27 cellular contexts compared by ENCODE assay signal in genomic region chr19:35362261-35363000, GRCh38. TPM values are rescaled to one million over a fixed set of nuclear protein-coding genes. Genes with fewer than 3 reads are reported as not detected.
"Had no signal": no experiment of that assay in that cellular context is flagged by ENCODE, and none has a peak within 500 bp of the region (broad histone marks: within the 10 kb centered on the region; RNA-seq: fewer than 3 reads in every experiment).

No MANE protein-coding gene starts in this region.

- FAIRE-seq: small intestine, TTC549 had no signal

- H3K27me3 ChIP-seq: upper lobe of left lung had no signal

- H3K36me3 ChIP-seq: lower lobe of right lung, thoracic aorta, upper lobe of left lung, WERI-Rb-1 had no signal

- H3K4me3 ChIP-seq: lower lobe of right lung, thoracic aorta, upper lobe of left lung had no signal

- H3K9me3 ChIP-seq: lower lobe of right lung, thoracic aorta, upper lobe of left lung had no signal

- ATAC-seq: activated naive CD4-positive, alpha-beta T cell treated with anti-CD3 and anti-CD28 coated beads, Interleukin-2, amount 50 U/mL, for 72 hours; activated T-helper 17 cell treated with anti-CD3 and anti-CD28 coated beads, Interleukin-2, amount 50 U/mL, for 72 hours; left lobe of liver; lower lobe of right lung; sciatic nerve had no signal

- DNase-seq: activated CD4-positive, alpha-beta T cell treated with anti-CD3 and anti-CD28 coated beads, Interleukin-2, amount 50 U/mL, for 48 hours; activated CD4-positive, CD25-positive, alpha-beta regulatory T cell treated with anti-CD3 and anti-CD28 coated beads, Interleukin-2, amount 50 U/mL, for 72 hours; aorta; caudate nucleus; effector CD8-positive, alpha-beta T cell; erythroblast; foreskin melanocyte; lower lobe of right lung; mesendoderm; naive B cell; occipital lobe; small intestine; stimulated activated CD4-positive, alpha-beta T cell treated with anti-CD3 and anti-CD28 coated beads, Interleukin-15, amount 100 ng/mL, for 24 hours; stimulated activated naive CD4-positive, alpha-beta T cell; T-helper 1 cell; WERI-Rb-1 had no signal

- H3K27ac ChIP-seq: lower lobe of right lung, thoracic aorta, upper lobe of left lung, WERI-Rb-1 had no signal

RNA-seq across cellular contexts. Expression of gene FFAR3, which starts 4.2 kb away (rescaled TPM):
- total RNA-seq: kidney epithelial cell, left lobe of liver, lower lobe of right lung, neural crest cell, occipital lobe, renal cortical epithelial cell, thoracic aorta had no signal
- polyA plus RNA-seq: aorta had no signal

RNA-seq across cellular contexts. Expression of gene GPR42, which starts 8.4 kb away (rescaled TPM):
- total RNA-seq: aorta, kidney epithelial cell, left lobe of liver, lower lobe of right lung, mucosa of gallbladder, neural crest cell, occipital lobe, renal cortical epithelial cell, thoracic aorta had no signal
- polyA plus RNA-seq: aorta had no signal

RNA-seq across cellular contexts. Expression of gene FFAR1, which starts 14.7 kb away (rescaled TPM):
- total RNA-seq: aorta, left lobe of liver, lower lobe of right lung, mucosa of gallbladder, neural crest cell, occipital lobe, renal cortical epithelial cell, sciatic nerve, thoracic aorta had no signal
- polyA plus RNA-seq: aorta had no signal

RNA-seq across cellular contexts. Expression of gene CD22, which starts 33.4 kb away (rescaled TPM):
- total RNA-seq: neural crest cell, occipital lobe, renal cortical epithelial cell had no signal
